ENCODE assay signal across 29 cellular contexts in genomic region chr22:48993655-48994054, GRCh38.
"Had no signal": no experiment of that assay in that cellular context is flagged by ENCODE, and none has a peak within 500 bp of the region (broad histone marks: within the 10 kb centered on the region; RNA-seq: fewer than 3 reads in every experiment).

No MANE protein-coding gene starts in this region.

- FAIRE-seq: astrocyte, bronchial epithelial cell had no signal

- H3K36me3 ChIP-seq: brain microvascular endothelial cell, colonic mucosa, WERI-Rb-1 had no signal

- H3K27me3 ChIP-seq: brain microvascular endothelial cell, colonic mucosa had no signal

- H3K9me3 ChIP-seq: colonic mucosa had no signal

- ATAC-seq: activated CD4-positive, CD25-positive, alpha-beta regulatory T cell treated with anti-CD3 and anti-CD28 coated beads, Interleukin-2, amount 50 U/mL, for 24 hours; activated CD8-positive, alpha-beta T cell treated with anti-CD3 and anti-CD28 coated beads for 36 hours; activated T-cell treated with anti-CD3 and anti-CD28 coated beads, Interleukin-2, amount 50 U/mL, for 72 hours; esophagus mucosa; T-helper 17 cell had no signal

- H3K4me1 ChIP-seq: colonic mucosa had no signal

- DNase-seq: activated B cell treated with CpG ODN at 0.5 μM for 24 hours; activated CD4-positive, alpha-beta T cell treated with anti-CD3 and anti-CD28 coated beads for 48 hours; activated CD4-positive, alpha-beta T cell treated with anti-CD3 and anti-CD28 coated beads, Interleukin-2, amount 50 U/mL, for 1 hour; activated CD4-positive, alpha-beta T cell treated with anti-CD3 and anti-CD28 coated beads, Interleukin-2, amount 50 U/mL, for 48 hours; activated CD8-positive, alpha-beta memory T cell treated with anti-CD3 and anti-CD28 coated beads, Interleukin-2, amount 50 U/mL, for 48 hours; activated CD8-positive, alpha-beta T cell treated with anti-CD3 and anti-CD28 coated beads for 36 hours; activated gamma-delta T cell; activated naive CD4-positive, alpha-beta T cell; activated naive CD4-positive, alpha-beta T cell treated with anti-CD3 and anti-CD28 coated beads, Interleukin-2, amount 50 U/mL, for 16 hours; activated T-cell treated with anti-CD3 and anti-CD28 coated beads for 4 hours; activated T-cell treated with anti-CD3 and anti-CD28 coated beads, Interleukin-2, amount 50 U/mL, for 24 hours; activated T-cell treated with anti-CD3 and anti-CD28 coated beads, Interleukin-2, amount 50 U/mL, for 72 hours; amniotic stem cell; anterior cingulate cortex; brain microvascular endothelial cell; caudate nucleus; cerebellar nuclear complex; colonic mucosa; effector memory CD4-positive, alpha-beta T cell; endodermal cell; foreskin fibroblast; T-helper 1 cell; T-helper 17 cell; T1000; WERI-Rb-1 had no signal

- H3K27ac ChIP-seq: brain microvascular endothelial cell, colonic mucosa, WERI-Rb-1 had no signal

- H3K4me3 ChIP-seq: colonic mucosa had no signal
